Comparison of ENCODE assay signal across 17 cellular contexts in genomic region chr17:46732754-46733398, GRCh38.
A peak's percentile ranks its signal among the peaks of the same experiment; 100 is the strongest.
DNase-seq lines count a peak whose midpoint lies in the region; ATAC-seq lines count a peak whose summit lies in the region.
"Had no signal": no experiment of that assay in that cellular context is flagged by ENCODE, and none has a peak within 500 bp of the region (broad histone marks: within the 10 kb centered on the region; RNA-seq: fewer than 3 reads in every experiment).

No MANE protein-coding gene starts in this region.

- H3K4me1 ChIP-seq in HUES6 (ENCODE audit: control insufficient read depth, insufficient read depth, low read length) (peaks cover 19% of the 10 kb centered on the region), iPS-15b (ENCODE audit: control insufficient read depth, insufficient read depth, low read length) (peaks cover 18% of the 10 kb centered on the region)
- H3K4me1 ChIP-seq: adrenal gland had no signal

- peak overlapping the region; percentile 47 for H3K9ac ChIP-seq in HUES6 (ENCODE audit: low read length)
- peak overlapping the region; percentile 30 for H3K9ac ChIP-seq in iPS-15b (ENCODE audit: low read depth, low read length)
- H3K9ac ChIP-seq: GM23248 had no signal

- peak; percentile 18 for DNase-seq in astrocyte of the hippocampus (ENCODE audit: low read depth, low spot score)
- DNase-seq in nucleus accumbens (lab: John Stamatoyannopoulos, UW), result peak in 29 of 56 donors; percentile 0 to 67 (median 14)
- no peak for DNase-seq in NK-92 (lab: John Stamatoyannopoulos, UW; ENCODE audit: unreplicated experiment)
- no peak for DNase-seq in activated naive CD4-positive, alpha-beta T cell (lab: John Stamatoyannopoulos, UW)
- DNase-seq: activated CD4-positive, CD25-positive, alpha-beta regulatory T cell treated with anti-CD3 and anti-CD28 coated beads, Interleukin-2, amount 50 U/mL, for 72 hours; adrenal gland; GM23248; NCI-H146; stimulated activated naive CD4-positive, alpha-beta T cell treated with Interleukin-2 at 50 U/mL for 16 hours; T-helper 2 cell; trophoblast cell had no signal

- H3K9me3 ChIP-seq in HUES6 (ENCODE audit: control insufficient read depth, insufficient read depth, low read depth, low read length) (no peaks in the 10 kb centered on the region), iPS-15b (ENCODE audit: control insufficient read depth, insufficient read depth, low read length) (no peaks in the 10 kb centered on the region)
- H3K9me3 ChIP-seq: adrenal gland had no signal

- ATAC-seq in GM19023 (IDR thresholded peaks at IDR 0.05; ENCODE audit: unreplicated experiment) (no peak), HG02973 (IDR thresholded peaks at IDR 0.05; ENCODE audit: unreplicated experiment) (no peak)
- ATAC-seq: Right ventricle myocardium inferior had no signal

- H3K4me3 ChIP-seq in HUES6 (ENCODE audit: low read depth, low read length) (peak overlapping the region; percentile 7; the same call in 1 of the 2 replicates), iPS-15b (ENCODE audit: low read depth, low read length) (peak overlapping the region; percentile 41)
- H3K4me3 ChIP-seq: adrenal gland, GM23248, lung had no signal

- no peak overlapping the region for H3K27ac ChIP-seq in HUES6 (ENCODE audit: low read depth, low read length)
- H3K27ac ChIP-seq: adrenal gland, GM23248 had no signal

- H3K36me3 ChIP-seq in HUES6 (ENCODE audit: control insufficient read depth, insufficient read depth, low read length), result no peaks in the 10 kb centered on the region
- no peaks in the 10 kb centered on the region for H3K36me3 ChIP-seq in iPS-15b (ENCODE audit: control insufficient read depth, insufficient read depth, low read length)

- no peaks in the 10 kb centered on the region for H3K27me3 ChIP-seq in HUES6 (ENCODE audit: control insufficient read depth, insufficient read depth, low read length)
- no peaks in the 10 kb centered on the region for H3K27me3 ChIP-seq in iPS-15b (ENCODE audit: control insufficient read depth, insufficient read depth, low read length)
- H3K27me3 ChIP-seq: adrenal gland had no signal

Comparison
In these comparisons a context has a peak if more than half of its experiments do, and no peak if none do; other contexts are left out.
1. DNase-seq: peak in astrocyte of the hippocampus (single experiment) and nucleus accumbens (29 of 56); none in NK-92 (single experiment) and activated naive CD4-positive, alpha-beta T cell (0 of 4).